12 cellular contexts compared by ENCODE assay signal in the genomic region with DNA sequence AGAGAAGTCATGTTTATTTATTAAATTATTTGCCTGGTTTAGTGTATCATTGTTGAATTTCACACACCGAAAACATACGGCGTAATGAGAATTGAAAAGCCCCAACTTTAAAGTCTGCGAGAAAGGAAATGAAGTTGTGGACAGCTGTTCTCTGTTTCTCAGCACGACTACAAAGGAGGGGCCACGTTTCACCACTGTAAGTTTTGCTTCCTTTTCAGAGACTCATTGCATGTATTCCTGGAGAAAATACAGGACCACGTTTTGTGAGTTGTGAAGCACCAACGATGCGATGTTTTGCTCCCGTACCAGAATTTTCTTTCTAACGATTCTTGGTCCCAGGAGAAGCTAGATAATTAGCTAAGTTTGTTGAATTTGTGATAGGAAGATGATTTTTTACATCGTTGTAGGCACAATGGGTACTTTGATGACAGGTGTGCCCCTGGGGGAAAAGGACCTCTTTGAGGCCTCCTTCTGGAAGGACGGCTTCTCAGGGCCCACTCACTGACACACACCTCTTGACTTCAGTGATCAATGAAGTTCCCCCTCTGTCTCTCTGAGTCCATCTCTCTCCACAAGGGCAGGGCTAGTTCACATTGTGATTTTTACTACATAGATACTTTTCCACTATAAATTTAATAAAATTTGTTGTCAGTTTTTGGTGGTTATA. TPM values are rescaled to one million over a fixed set of nuclear protein-coding genes. Genes with fewer than 3 reads are reported as not detected.
DNase-seq lines count a peak whose midpoint lies in the region; ATAC-seq and TF ChIP-seq lines count a peak whose summit lies in the region.
"Had no signal": no experiment of that assay in that cellular context is flagged by ENCODE, and none has a peak within 500 bp of the region (broad histone marks: within the 10 kb centered on the region; RNA-seq: fewer than 3 reads in every experiment).

No MANE protein-coding gene starts in this region.

- TF ChIP-seq EP300 in sigmoid colon (IDR thresholded peaks at IDR 0.05) = no peak

- H3K9me3 Mint-ChIP-seq in HFFc6 = peaks cover 28% of the 10 kb centered on the region

- TF ChIP-seq CTCF in mucosa of descending colon (IDR thresholded peaks at IDR 0.05) = no peak
- no peak for TF ChIP-seq CTCF in HFFc6 (IDR thresholded peaks at IDR 0.05)
- TF ChIP-seq CTCF in sigmoid colon (IDR thresholded peaks at IDR 0.05) = no peak

- ATAC-seq in GM18861 (IDR thresholded peaks at IDR 0.05; ENCODE audit: unreplicated experiment) (peak; percentile 46), GM21786 (IDR thresholded peaks at IDR 0.05; ENCODE audit: unreplicated experiment) (peak; percentile 54), mucosa of descending colon (peak; percentile 70)

- no peaks in the 10 kb centered on the region for H3K4me1 Mint-ChIP-seq in HFFc6 (ENCODE audit: low read depth)

- H3K9me3 ChIP-seq in mucosa of descending colon = no peaks in the 10 kb centered on the region
- H3K9me3 ChIP-seq in sigmoid colon = peaks cover 0 to 5% (median 0%) of the 10 kb centered on the region in 4 donors
- H3K9me3 ChIP-seq: vagina had no signal

- no peaks in the 10 kb centered on the region; the same call in none of the 2 replicates for H3K36me3 Mint-ChIP-seq in HFFc6 (ENCODE audit: low read depth)

- H3K27me3 Mint-ChIP-seq in HFFc6 (ENCODE audit: insufficient read depth) = peaks cover 7% of the 10 kb centered on the region

- WGBS in sigmoid colon, 2 donors = 41 to 69% methylated on average over 13 of the region's 13 CpGs

- DNase-seq in Kasumi-1 (lab: John Stamatoyannopoulos, UW) = peak; percentile 42 to 53
- DNase-seq in mucosa of descending colon = peak in 1 of 3 donors; percentile 33
- DNase-seq in HFFc6 = no peak
- DNase-seq in anterior cingulate cortex (lab: John Stamatoyannopoulos, UW) = no peak
- DNase-seq in sigmoid colon = no peak
- DNase-seq in cortex of kidney (lab: John Stamatoyannopoulos, UW) = no peak

- H3K36me3 ChIP-seq in mucosa of descending colon (ENCODE audit: low read depth) (no peaks in the 10 kb centered on the region), sigmoid colon (no peaks in the 10 kb centered on the region)
- H3K36me3 ChIP-seq: vagina had no signal

- H3K27ac Mint-ChIP-seq in HFFc6 = no peak overlapping the region

- H3K4me1 ChIP-seq in mucosa of descending colon (ENCODE audit: low read depth) (no peaks in the 10 kb centered on the region), sigmoid colon (peaks cover 0 to 17% (median 10%) of the 10 kb centered on the region in 4 donors)
- H3K4me1 ChIP-seq: parathyroid adenoma had no signal

- no peak overlapping the region for H3K4me3 Mint-ChIP-seq in HFFc6

- no peak overlapping the region for H3K27ac ChIP-seq in sigmoid colon
- H3K27ac ChIP-seq: epithelial cell of prostate, HL-60, parathyroid adenoma, vagina had no signal

- no peaks in the 10 kb centered on the region for H3K27me3 ChIP-seq in sigmoid colon
- H3K27me3 ChIP-seq: vagina had no signal

- no peak for TF ChIP-seq POLR2A in sigmoid colon (IDR thresholded peaks at IDR 0.05)

- intact Hi-C loops in mucosa of descending colon (cut with DNase I, micrococcal nuclease) (no loop called here), sigmoid colon (cut with DNase I) (no loop called here)

- no peak overlapping the region for H3K4me3 ChIP-seq in mucosa of descending colon
- H3K4me3 ChIP-seq in sigmoid colon = no peak overlapping the region
- H3K4me3 ChIP-seq: vagina had no signal

RNA-seq across cellular contexts. Expression of gene ACKR3, which starts 23.7 kb away (rescaled TPM):
- total RNA-seq in mucosa of descending colon = 10 to 100 TPM in 2 of 3 donors, 1 to 10 TPM in 1; 8.0 to 17.9 (median 11.9) TPM
- total RNA-seq in HFFc6 (2021; fragmentation: NEBNext Ultra II Directional; extraction: Animal tissue kit (Norgen Biotek cat#: 25700)) = under 1 TPM in 1 of 6 experiments, not detected in 5; 0.12 TPM
- 10 to 100 TPM; 17.0 to 39.1 (median 21.6) TPM for total RNA-seq in sigmoid colon
- 10 to 100 TPM in 1 of 3 donors, 1 to 10 TPM in 2; 1.6 to 11.4 (median 9.8) TPM for polyA plus RNA-seq in sigmoid colon

Comparison
In these comparisons a context has a peak if more than half of its experiments do, and no peak if none do; other contexts are left out.
1. DNase-seq: peak in Kasumi-1 (2 of 2); none in HFFc6 (single experiment), anterior cingulate cortex (0 of 58), sigmoid colon (single experiment) and cortex of kidney (single experiment).
2. RNA of gene ACKR3, which starts 23.7 kb away (total RNA-seq): 17.0 to 39.1 TPM in sigmoid colon and 8.0 to 17.9 TPM in mucosa of descending colon; 0.12 TPM in HFFc6; every median in the first group is over 4 times any median in the second.
3. Peak in every context shown above with its lines, with median percentiles within 50 percentile points of each other: ATAC-seq.